ENCODE assay signal across 8 cellular contexts in the genomic region with DNA sequence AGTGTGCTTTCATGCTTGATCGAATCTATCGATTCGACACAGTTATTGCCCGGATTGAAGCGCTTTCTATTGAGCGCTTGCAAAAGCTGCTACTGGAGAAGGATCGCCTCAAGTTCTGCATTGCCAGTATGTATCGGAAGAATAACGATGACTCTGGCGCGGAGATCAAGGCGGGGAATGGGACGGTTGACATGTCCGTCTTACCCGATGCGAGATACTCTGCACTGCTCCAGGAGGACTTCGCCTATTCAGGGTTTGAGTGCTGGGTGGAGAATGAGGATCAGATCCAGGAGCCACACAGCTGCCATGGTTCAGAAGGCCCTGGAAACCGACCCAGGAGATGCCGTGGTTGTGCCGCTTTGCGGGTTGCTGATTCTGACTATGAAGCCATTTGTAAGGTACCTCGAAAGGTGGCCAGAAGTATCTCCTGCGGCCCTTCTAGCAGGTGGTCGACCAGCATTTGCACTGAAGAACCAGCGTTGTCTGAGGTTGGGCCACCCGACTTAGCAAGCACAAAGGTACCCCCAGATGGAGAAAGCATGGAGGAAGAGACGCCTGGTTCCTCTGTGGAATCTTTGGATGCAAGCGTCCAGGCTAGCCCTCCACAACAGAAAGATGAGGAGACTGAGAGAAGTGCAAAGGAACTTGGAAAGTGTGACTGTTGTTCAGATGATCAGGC.
A peak's percentile ranks its signal among the peaks of the same experiment; 100 is the strongest.
DNase-seq lines count a peak whose midpoint lies in the region; ATAC-seq, FAIRE-seq and TF ChIP-seq lines count a peak whose summit lies in the region.
"Not testable (repeated sequence)": the region's sequence is repeated elsewhere in the genome, so short reads cannot be mapped to it uniquely, and the experiment has no call there.

No MANE protein-coding gene starts in this region.

- H4K20me1 ChIP-seq in HepG2 (ENCODE audit: insufficient read depth, low read length): not testable (repeated sequence)

- not testable (repeated sequence) for FAIRE-seq in HepG2 (lab: Jason Lieb, UNC)

- H3K36me3 ChIP-seq in Peyer's patch; esophagus (ENCODE audit: control insufficient read depth in 2 of 2, insufficient read depth in 2 of 2, low read length in 1 of 2); HepG2 (replicated peaks in 1 of 2; ENCODE audit: control insufficient read depth in 1 of 2, insufficient read depth in 2 of 2, low read length in 2 of 2): not testable (repeated sequence)

- BruUV-seq in HepG2 (replicated peaks; lab: Mats Ljungman, UMichigan): TSS peak; percentile 40

- peak overlapping the region; percentile 73 for H3K4me2 ChIP-seq in HepG2 (ENCODE audit: low read depth, low read length)

- not testable (repeated sequence) for H3K9me3 ChIP-seq in Peyer's patch; esophagus (ENCODE audit: control insufficient read depth in 2 of 2, insufficient read depth in 1 of 2, low read depth in 1 of 2, low read length in 1 of 2); HepG2 (ENCODE audit: low read length)

- CTCF ChIA-PET in HepG2 (lab: Yijun Ruan, JAX; ENCODE audit: low intra/inter-chr PET ratio, low total read pairs): not testable (repeated sequence)

- not testable (repeated sequence) for TF ChIP-seq POLR2A in Peyer's patch (IDR thresholded peaks at IDR 0.05); HepG2 (IDR thresholded peaks at IDR 0.05; ENCODE audit: insufficient read depth in 1 of 2, low read depth in 2 of 2, low read length in 2 of 2)

- TF ChIP-seq CTCF in Peyer's patch (IDR thresholded peaks at IDR 0.05); HepG2 (CRISPR knock-in tag; IDR thresholded peaks at IDR 0.05): not testable (repeated sequence)

- intact Hi-C loops in HepG2 (cut with micrococcal nuclease; ENCODE audit: unreplicated experiment); sciatic nerve (cut with DNase I): not testable (repeated sequence)

- H3K79me2 ChIP-seq in HepG2 (ENCODE audit: insufficient read depth, low read length): not testable (repeated sequence)

- peak; percentile 4 for ATAC-seq in GM18861 (IDR thresholded peaks at IDR 0.05; ENCODE audit: unreplicated experiment)
- ATAC-seq in HG03460 (IDR thresholded peaks at IDR 0.05; ENCODE audit: unreplicated experiment): peak; percentile 8
- ATAC-seq in HepG2: peak; percentile 9
- ATAC-seq in sciatic nerve: peak; percentile 3

- peak overlapping the region in 3 of 4 donors; percentile 74 to 80 (median 79) for H3K27ac ChIP-seq in Peyer's patch
- H3K27ac ChIP-seq in esophagus (ENCODE audit: low read depth in 2 of 2, low read length in 1 of 2): peak overlapping the region in 1 of 2 donors; percentile 55
- H3K27ac ChIP-seq in HepG2 (ENCODE audit: extremely low read length, insufficient read depth, low read length): not testable (repeated sequence)

- not testable (repeated sequence) for H3K4me1 ChIP-seq in Peyer's patch; esophagus (ENCODE audit: control insufficient read depth in 2 of 2, insufficient read depth in 2 of 2, low read length in 1 of 2); HepG2 (ENCODE audit: insufficient read depth, low read length)

- H3K4me3 ChIP-seq in Peyer's patch (peak overlapping the region; percentile 40 to 67 (median 54)), esophagus (ENCODE audit: low read depth in 1 of 2, low read length in 2 of 2) (peak overlapping the region; percentile 48 to 56), HepG2 (replicated peaks in 1 of 3; ENCODE audit: insufficient read depth in 1 of 3, low read depth in 2 of 3, low read length in 3 of 3) (peak overlapping the region; percentile 52 to 72 (median 64); a peak in 5 of 6 replicates)

- 3 to 4% methylated on average over 24 of the region's 28 CpGs for WGBS in esophagus, 2 donors
- 4% methylated on average over 10 of the region's 28 CpGs for WGBS in HepG2 (ENCODE audit: low lambda C conversion rate)

- in situ Hi-C loops in ACHN (cut with HindIII; ENCODE audit: low pct_ligation_motif_present, low pct_unique_long_range_greater_than_20kb, low sequenced_read_pairs); HepG2 (cut with HindIII; ENCODE audit: extremely low pct_ligation_motif_present, low pct_unique_long_range_greater_than_20kb): not testable (repeated sequence)

- POLR2A ChIA-PET in HepG2 (lab: Yijun Ruan, JAX): not testable (repeated sequence)

- H3K9ac ChIP-seq in HepG2 (ENCODE audit: insufficient read depth, low read depth, low read length): not testable (repeated sequence)

- TF ChIP-seq RAD21 in HepG2 (CRISPR knock-in tag; IDR thresholded peaks at IDR 0.05): not testable (repeated sequence)

- not testable (repeated sequence) for H2AFZ ChIP-seq in HepG2 (ENCODE audit: low read length)

- DNase-seq in ACHN: peak; percentile 25
- peak in 2 of 3 donors; percentile 48 to 55 for DNase-seq in Peyer's patch
- peak; percentile 68 for DNase-seq in activated effector memory CD4-positive, alpha-beta T cell treated with anti-CD3 and anti-CD28 coated beads, Interleukin-2, amount 50 U/mL, for 16 hours
- DNase-seq in HepG2 (ENCODE audit: low spot score): not testable (repeated sequence)
- DNase-seq in sciatic nerve (ENCODE audit: low spot score): peak; percentile 63

- H3K27me3 ChIP-seq in Peyer's patch; esophagus (ENCODE audit: control insufficient read depth in 1 of 2, insufficient read depth in 2 of 2, low read length in 2 of 2); HepG2 (ENCODE audit: control insufficient read depth in 1 of 2, insufficient read depth in 2 of 2, low read length in 2 of 2): not testable (repeated sequence)

- TF ChIP-seq EP300 in HepG2 (IDR thresholded peaks at IDR 0.05; ENCODE audit: low read depth in 2 of 2, low read length in 2 of 2); HepG2 (CRISPR knock-in tag; IDR thresholded peaks at IDR 0.05; ENCODE audit: borderline replicate concordance): not testable (repeated sequence)
